In genomic region chr18:6878881-6879280, GRCh38 we compare ENCODE assay signal across 26 cellular contexts.
DNase-seq lines count a peak whose midpoint lies in the region; ATAC-seq and TF ChIP-seq lines count a peak whose summit lies in the region.
"Had no signal": no experiment of that assay in that cellular context is flagged by ENCODE, and none has a peak within 500 bp of the region (broad histone marks: within the 10 kb centered on the region; RNA-seq: fewer than 3 reads in every experiment).

No MANE protein-coding gene starts in this region.

- H3K9me3 Mint-ChIP-seq in neural progenitor cell = peaks cover 2% of the 10 kb centered on the region
- H3K9me3 Mint-ChIP-seq in stimulated activated effector memory CD8-positive, alpha-beta T cell treated with anti-CD3 and anti-CD28 coated beads, Interleukin-12 subunit alpha, Interleukin-12 subunit beta, amount 100 ng/mL, for 72 hours = peaks cover 6% of the 10 kb centered on the region
- H3K9me3 Mint-ChIP-seq: activated naive CD8-positive, alpha-beta T cell treated with anti-CD3 and anti-CD28 coated beads, Interleukin-2, amount 10 ng/mL, durations not matched to agents 7 days and 5 days had no signal

- H3K27ac ChIP-seq in right cardiac atrium (ENCODE audit: low read length) = no peak overlapping the region
- H3K27ac ChIP-seq in neural progenitor cell = no peak overlapping the region
- H3K27ac ChIP-seq: BLaER1 treated with 17β-estradiol and CSF1 and Interleukin-3, amounts not matched to agents 10 nM and 100 nM; Peyer's patch; SJSA1; tibial nerve; WERI-Rb-1 had no signal

- H3K4me2 ChIP-seq in neural progenitor cell = no peak overlapping the region
- H3K4me2 ChIP-seq: BLaER1 treated with 17β-estradiol and CSF1 and Interleukin-3, amounts not matched to agents 10 nM and 100 nM had no signal

- H3K9me3 ChIP-seq in right cardiac atrium (ENCODE audit: control insufficient read depth, low read length) (no peaks in the 10 kb centered on the region), neural progenitor cell (ENCODE audit: low read depth) (no peaks in the 10 kb centered on the region)
- H3K9me3 ChIP-seq: BLaER1 treated with 17β-estradiol and CSF1 and Interleukin-3, amounts not matched to agents 10 nM and 100 nM; MG63; Peyer's patch; SJSA1; tibial nerve had no signal

- H3K4me3 ChIP-seq in astrocyte of the cerebellum (ENCODE audit: low read depth, low read length) (no peak overlapping the region), right cardiac atrium (ENCODE audit: low read length) (no peak overlapping the region), neural progenitor cell (no peak overlapping the region)
- H3K4me3 ChIP-seq: BLaER1 treated with 17β-estradiol and CSF1 and Interleukin-3, amounts not matched to agents 10 nM and 100 nM; MG63; Peyer's patch; SJSA1; tibial nerve had no signal

- H3K79me2 ChIP-seq in neural progenitor cell (ENCODE audit: low read depth) = no peaks in the 10 kb centered on the region

- intact Hi-C loops in right cardiac atrium (cut with DNase I) = no loop called here

- no peaks in the 10 kb centered on the region for H3K36me3 ChIP-seq in neural progenitor cell
- H3K36me3 ChIP-seq: BLaER1 treated with 17β-estradiol and CSF1 and Interleukin-3, amounts not matched to agents 10 nM and 100 nM; MG63; Peyer's patch; SJSA1; tibial nerve; WERI-Rb-1 had no signal

- H3K27me3 Mint-ChIP-seq in neural progenitor cell (ENCODE audit: insufficient read depth, low read depth) = peaks cover 2% of the 10 kb centered on the region
- H3K27me3 Mint-ChIP-seq: activated naive CD8-positive, alpha-beta T cell treated with anti-CD3 and anti-CD28 coated beads, Interleukin-2, amount 10 ng/mL, durations not matched to agents 7 days and 5 days; progenitor cell of endocrine pancreas; stimulated activated naive CD8-positive, alpha-beta T cell treated with anti-CD3 and anti-CD28 coated beads, Interleukin-15, Interleukin-2, amounts not matched to agents 100 ng/mL and 50 ng/mL, for 24 hours had no signal

- H2AFZ ChIP-seq in neural progenitor cell (replicated peaks) = no peak overlapping the region

- no peak overlapping the region for H3K9ac ChIP-seq in neural progenitor cell
- H3K9ac ChIP-seq: BLaER1 treated with 17β-estradiol and CSF1 and Interleukin-3, amounts not matched to agents 10 nM and 100 nM had no signal

- peaks cover 37% of the 10 kb centered on the region for H3F3A ChIP-seq in neural progenitor cell (ENCODE audit: low read depth)

- no peaks in the 10 kb centered on the region for H3K27me3 ChIP-seq in right cardiac atrium (ENCODE audit: control insufficient read depth, insufficient read depth)
- H3K27me3 ChIP-seq in neural progenitor cell = no peaks in the 10 kb centered on the region
- H3K27me3 ChIP-seq: BLaER1 treated with 17β-estradiol and CSF1 and Interleukin-3, amounts not matched to agents 10 nM and 100 nM; MG63; Peyer's patch; tibial nerve had no signal

- H3K4me1 ChIP-seq in right cardiac atrium (ENCODE audit: control insufficient read depth, insufficient read depth, low read length) (no peaks in the 10 kb centered on the region), neural progenitor cell (peaks cover 28% of the 10 kb centered on the region)
- H3K4me1 ChIP-seq: BLaER1 treated with 17β-estradiol and CSF1 and Interleukin-3, amounts not matched to agents 10 nM and 100 nM; Peyer's patch; SJSA1 had no signal

- DNase-seq in EH (ENCODE audit: low read depth) (peak; percentile 10), astrocyte of the cerebellum (ENCODE audit: low read depth) (peak; percentile 47), right cardiac atrium (peak; percentile 19 to 73 (median 58)), neural progenitor cell (ENCODE audit: low spot score) (peak; percentile 32), middle frontal gyrus (ENCODE audit: extremely low spot score, low spot score) (no peak), GF-D8 (lab: John Stamatoyannopoulos, UW) (no peak)
- DNase-seq in stimulated activated effector memory CD8-positive, alpha-beta T cell treated with anti-CD3 and anti-CD28 coated beads, Interleukin-12 subunit alpha, Interleukin-12 subunit beta, amount 100 ng/mL, for 72 hours (ENCODE audit: low spot score in 2 of 2) = no peak
- DNase-seq: activated CD8-positive, alpha-beta memory T cell treated with anti-CD3 and anti-CD28 coated beads, Interleukin-2, amount 50 U/mL, for 4 hours; activated naive CD8-positive, alpha-beta T cell treated with anti-CD3 and anti-CD28 coated beads, Interleukin-2, amount 10 ng/mL, durations not matched to agents 7 days and 5 days; effector CD8-positive, alpha-beta T cell; glutamatergic neuron; MG63; NCI-H1417 treated with DMSO at 0.1 percent for 48 hours; NCI-H2107; NCI-H510A; Peyer's patch; small intestine; WERI-Rb-1 had no signal

- no peak overlapping the region for H3K27ac Mint-ChIP-seq in neural progenitor cell
- H3K27ac Mint-ChIP-seq in stimulated activated effector memory CD8-positive, alpha-beta T cell treated with anti-CD3 and anti-CD28 coated beads, Interleukin-12 subunit alpha, Interleukin-12 subunit beta, amount 100 ng/mL, for 72 hours = no peak overlapping the region
- H3K27ac Mint-ChIP-seq: activated naive CD8-positive, alpha-beta T cell treated with anti-CD3 and anti-CD28 coated beads, Interleukin-2, amount 10 ng/mL, durations not matched to agents 7 days and 5 days; progenitor cell of endocrine pancreas; stimulated activated naive CD8-positive, alpha-beta T cell treated with anti-CD3 and anti-CD28 coated beads, Interleukin-15, Interleukin-2, amounts not matched to agents 100 ng/mL and 50 ng/mL, for 24 hours had no signal

- H4K20me1 ChIP-seq in neural progenitor cell (ENCODE audit: low read depth) = peaks cover 15% of the 10 kb centered on the region
- H4K20me1 ChIP-seq: BLaER1 treated with 17β-estradiol and CSF1 and Interleukin-3, amounts not matched to agents 10 nM and 100 nM had no signal

- peaks cover 35% of the 10 kb centered on the region for H3K4me1 Mint-ChIP-seq in neural progenitor cell
- H3K4me1 Mint-ChIP-seq in stimulated activated effector memory CD8-positive, alpha-beta T cell treated with anti-CD3 and anti-CD28 coated beads, Interleukin-12 subunit alpha, Interleukin-12 subunit beta, amount 100 ng/mL, for 72 hours = no peaks in the 10 kb centered on the region
- H3K4me1 Mint-ChIP-seq: activated naive CD8-positive, alpha-beta T cell treated with anti-CD3 and anti-CD28 coated beads, Interleukin-2, amount 10 ng/mL, durations not matched to agents 7 days and 5 days had no signal

- 60% methylated on average over 7 of the region's 7 CpGs for WGBS in right cardiac atrium

- in situ Hi-C loops in astrocyte of the cerebellum (cut with HindIII; ENCODE audit: low sequenced_read_pairs) = loop anchor here (5.0 to 10.0 kb wide), 2 partner anchors 254 to 342 kb away; no protein-coding TSS in a partner anchor

- TF ChIP-seq CTCF in astrocyte of the cerebellum (IDR thresholded peaks at IDR 0.05; ENCODE audit: low read depth, low read length, missing control alignments) (no peak), neural progenitor cell (IDR thresholded peaks at IDR 0.05) (no peak)

- H3K36me3 Mint-ChIP-seq in neural progenitor cell = peaks cover 16% of the 10 kb centered on the region
- H3K36me3 Mint-ChIP-seq in stimulated activated effector memory CD8-positive, alpha-beta T cell treated with anti-CD3 and anti-CD28 coated beads, Interleukin-12 subunit alpha, Interleukin-12 subunit beta, amount 100 ng/mL, for 72 hours = no peaks in the 10 kb centered on the region
- H3K36me3 Mint-ChIP-seq: activated naive CD8-positive, alpha-beta T cell treated with anti-CD3 and anti-CD28 coated beads, Interleukin-2, amount 10 ng/mL, durations not matched to agents 7 days and 5 days had no signal

- H3K4me3 Mint-ChIP-seq in neural progenitor cell = no peak overlapping the region
- no peak overlapping the region for H3K4me3 Mint-ChIP-seq in stimulated activated effector memory CD8-positive, alpha-beta T cell treated with anti-CD3 and anti-CD28 coated beads, Interleukin-12 subunit alpha, Interleukin-12 subunit beta, amount 100 ng/mL, for 72 hours
- H3K4me3 Mint-ChIP-seq: activated naive CD8-positive, alpha-beta T cell treated with anti-CD3 and anti-CD28 coated beads, Interleukin-2, amount 10 ng/mL, durations not matched to agents 7 days and 5 days; stimulated activated naive CD8-positive, alpha-beta T cell treated with anti-CD3 and anti-CD28 coated beads, Interleukin-15, Interleukin-2, amounts not matched to agents 100 ng/mL and 50 ng/mL, for 24 hours had no signal

- ATAC-seq in right cardiac atrium (peak in 1 of 2 donors; percentile 59), HG03460 (IDR thresholded peaks at IDR 0.05; ENCODE audit: unreplicated experiment) (no peak)
- no peak for ATAC-seq in stimulated activated effector memory CD8-positive, alpha-beta T cell treated with anti-CD3 and anti-CD28 coated beads, Interleukin-12 subunit alpha, Interleukin-12 subunit beta, amount 100 ng/mL, for 72 hours
- ATAC-seq: esophagus mucosa, left lobe of liver had no signal

Comparison
In these comparisons a context has a peak if more than half of its experiments do, and no peak if none do; other contexts are left out.
1. DNase-seq: peak in EH (single experiment), astrocyte of the cerebellum (single experiment), right cardiac atrium (3 of 3) and neural progenitor cell (single experiment); none in stimulated activated effector memory CD8-positive, alpha-beta T cell treated with anti-CD3 and anti-CD28 coated beads, Interleukin-12 subunit alpha, Interleukin-12 subunit beta, amount 100 ng/mL, for 72 hours (0 of 2), middle frontal gyrus (single experiment) and GF-D8 (single experiment).